Comparison of ENCODE assay signal across 8 cellular contexts in the genomic region with DNA sequence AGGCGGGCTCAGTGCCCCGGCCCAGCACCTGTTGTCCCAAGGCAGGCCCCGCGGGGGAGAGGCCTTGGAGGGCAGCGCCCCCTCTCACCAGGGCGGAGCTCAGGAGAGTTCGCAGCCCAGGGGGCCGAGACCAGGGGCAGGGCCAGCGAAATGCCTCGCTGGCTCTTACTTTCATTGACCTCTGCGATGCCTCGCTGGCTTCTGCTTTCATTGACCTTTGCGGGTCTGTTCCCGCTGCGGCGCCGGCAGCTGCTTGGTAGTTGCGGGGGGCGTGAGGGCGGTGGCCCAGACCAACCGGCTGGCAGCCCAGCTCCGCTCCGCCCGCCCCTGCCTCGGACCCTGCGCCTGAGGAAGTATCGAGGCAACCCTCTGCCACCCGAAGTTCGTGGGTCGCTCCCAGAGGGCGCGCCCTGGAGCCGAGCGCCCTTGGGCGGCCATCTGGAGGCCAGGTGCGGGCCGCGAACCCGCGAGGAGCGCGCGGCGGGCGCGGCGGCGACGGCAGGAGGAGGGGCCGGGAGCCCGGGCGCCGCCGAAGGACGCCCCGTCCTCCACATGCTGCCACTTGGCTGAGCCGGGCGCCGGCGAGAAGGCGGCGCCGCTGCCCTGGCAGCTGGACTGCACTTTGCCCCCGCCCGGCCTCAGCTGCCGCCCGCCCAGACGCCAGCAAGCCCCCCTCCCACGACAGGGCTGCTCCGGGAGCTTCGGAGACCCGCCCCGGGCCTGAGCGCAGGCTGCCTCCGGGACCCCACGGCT.
DNase-seq lines count a peak whose midpoint lies in the region; ATAC-seq, FAIRE-seq and TF ChIP-seq lines count a peak whose summit lies in the region.

No MANE protein-coding gene starts in this region.

- intact Hi-C loops in GM12878 (cut with micrococcal nuclease; ENCODE audit: unreplicated experiment) = loop anchor here (1.0 to 5.0 kb wide), 6 partner anchors 22 to 518 kb away; partner anchors contain the start of genes ASNSD1 and HIBCH
- intact Hi-C loops in gastrocnemius medialis (cut with DNase I; ENCODE audit: low total_unique reads) = loop anchor here (1.0 to 5.0 kb wide), 2 partner anchors 91 to 137 kb away; partner anchors contain the start of gene HIBCH

- H2AFZ ChIP-seq in GM12878 (ENCODE audit: control insufficient read depth, low read depth, low read length) = peak overlapping the region; percentile 89

- BruUV-seq in GM12878 (replicated peaks; lab: Mats Ljungman, UMichigan) = no TSS peak

- in situ Hi-C loops in GM12878 (cut with MboI) = no loop called here
- in situ Hi-C loops in gastrocnemius medialis (cut with MboI; ENCODE audit: low sequenced_read_pairs in 4 of 4) = loop anchor here in 2 of 4 donors (10.0 to 25.0 kb wide), 2 partner anchors 93 to 96 kb away; no protein-coding TSS in a partner anchor

- no peaks in the 10 kb centered on the region for H4K20me1 ChIP-seq in GM12878 (ENCODE audit: control insufficient read depth, insufficient read depth)

- peak overlapping the region; percentile 71 for H3K9ac ChIP-seq in NT2/D1 (ENCODE audit: insufficient read length, low read depth)
- H3K9ac ChIP-seq in GM12878 (ENCODE audit: control insufficient read depth, insufficient read depth, low read length) = peak overlapping the region; percentile 58; the same call in 1 of the 2 replicates
- peak overlapping the region; percentile 53; the same call in 1 of the 2 replicates for H3K9ac ChIP-seq in iPS-20b (ENCODE audit: low read depth, low read length)

- RAD21 ChIA-PET in GM12878 (lab: Charles Lee; ENCODE audit: unreplicated experiment) = interaction anchor here (0.7 to 4.3 kb wide), 11 partner anchors 11 to 187 kb away, joined by 3 to 56 read pairs (median 5); no protein-coding TSS in a partner anchor

- H3K27ac Mint-ChIP-seq in CD8-positive, alpha-beta memory T cell = no peak overlapping the region

- peak; percentile 84 for ATAC-seq in GM18909 (IDR thresholded peaks at IDR 0.05; ENCODE audit: poor library complexity, unreplicated experiment)
- peak; percentile 75 for ATAC-seq in HG03064 (IDR thresholded peaks at IDR 0.05; ENCODE audit: low read depth, unreplicated experiment)
- ATAC-seq in GM12878 = peak; percentile 86
- ATAC-seq in gastrocnemius medialis = peak; percentile 70 to 81

- peaks cover 9 to 42% of the 10 kb centered on the region in 2 donors for H3K27me3 Mint-ChIP-seq in CD8-positive, alpha-beta memory T cell

- no peaks in the 10 kb centered on the region for H3K36me3 Mint-ChIP-seq in CD8-positive, alpha-beta memory T cell

- TF ChIP-seq EP300 in GM12878 (IDR thresholded peaks at IDR 0.05; ENCODE audit: borderline replicate concordance in 1 of 2, control insufficient read depth in 1 of 2, low read depth in 2 of 2, low read length in 2 of 2) = no peak

- peak overlapping the region; percentile 70 for H3K4me2 ChIP-seq in GM12878 (ENCODE audit: control insufficient read depth, insufficient read depth)

- H3K4me1 Mint-ChIP-seq in CD8-positive, alpha-beta memory T cell = peaks cover 8 to 11% (median 11%) of the 10 kb centered on the region in 3 donors

- TF ChIP-seq POLR2A in GM12878 (IDR thresholded peaks at IDR 0.05; ENCODE audit: low read depth, low read length) = peak; percentile 60
- peak; percentile 43 to 44 for TF ChIP-seq POLR2A in gastrocnemius medialis (IDR thresholded peaks at IDR 0.05)

- H3K27ac ChIP-seq in CD8-positive, alpha-beta memory T cell (ENCODE audit: low read depth, low read length) = peak overlapping the region; percentile 40
- H3K27ac ChIP-seq in GM12878 (ENCODE audit: control insufficient read depth, insufficient read depth) = no peak overlapping the region; the same call in 1 of the 2 replicates
- H3K27ac ChIP-seq in iPS-20b (ENCODE audit: low read length) = no peak overlapping the region
- H3K27ac ChIP-seq in gastrocnemius medialis = peak overlapping the region; percentile 82 to 94 (median 85)

- H3K4me3 ChIP-seq in CD8-positive, alpha-beta memory T cell (ENCODE audit: low read length) = no peak overlapping the region
- H3K4me3 ChIP-seq in NT2/D1 (ENCODE audit: insufficient read length, low read depth) (peak overlapping the region; percentile 66), GM12878 (peak overlapping the region; percentile 73), iPS-20b (ENCODE audit: low read length) (peak overlapping the region; percentile 74), gastrocnemius medialis (peak overlapping the region; percentile 57 to 80 (median 78))

- 2% methylated on average over 67 of the region's 76 CpGs for WGBS in GM12878 (ENCODE audit: insufficient coverage, insufficient replicate concordance, low lambda C conversion rate, missing lambda C conversion rate)

- no peaks in the 10 kb centered on the region; the same call in 1 of the 2 replicates for H3K79me2 ChIP-seq in GM12878 (ENCODE audit: control insufficient read depth, insufficient read depth, low read length)

- H3K27me3 ChIP-seq in CD8-positive, alpha-beta memory T cell (ENCODE audit: insufficient read depth, low read length, poor library complexity, severe bottlenecking) = no peaks in the 10 kb centered on the region
- peaks cover 32% of the 10 kb centered on the region for H3K27me3 ChIP-seq in NT2/D1 (ENCODE audit: insufficient read depth, insufficient read length)
- H3K27me3 ChIP-seq in GM12878 (replicated peaks in 1 of 2; ENCODE audit: control insufficient read depth in 2 of 2, insufficient read depth in 2 of 2, low read length in 1 of 2) = no peaks in the 10 kb centered on the region
- peaks cover 28% of the 10 kb centered on the region for H3K27me3 ChIP-seq in iPS-20b (ENCODE audit: insufficient read depth, low read length)
- no peaks in the 10 kb centered on the region for H3K27me3 ChIP-seq in gastrocnemius medialis

- H3K4me1 ChIP-seq in CD8-positive, alpha-beta memory T cell (ENCODE audit: insufficient read depth, low read length) = no peaks in the 10 kb centered on the region
- H3K4me1 ChIP-seq in NT2/D1 (ENCODE audit: insufficient read depth, insufficient read length) (no peaks in the 10 kb centered on the region), GM12878 (ENCODE audit: control insufficient read depth, insufficient read depth, low read length) (peaks cover 16% of the 10 kb centered on the region), iPS-20b (ENCODE audit: insufficient read depth, low read length) (no peaks in the 10 kb centered on the region), gastrocnemius medialis (peaks cover 0 to 4% of the 10 kb centered on the region in 2 donors)

- CTCF ChIA-PET in CD8-positive, alpha-beta memory T cell (lab: Charles Lee) = no interaction called here
- CTCF ChIA-PET in GM12878 (lab: Yijun Ruan, JAX) = interaction anchor here (0.8 to 6.3 kb wide), 23 partner anchors 8 to 418 kb away, joined by 3 to 73 read pairs (median 5); partner anchors contain the start of genes HIBCH, INPP1 and OSGEPL1

- no peaks in the 10 kb centered on the region for H3K36me3 ChIP-seq in CD8-positive, alpha-beta memory T cell (ENCODE audit: insufficient read depth, low read length)
- no peaks in the 10 kb centered on the region for H3K36me3 ChIP-seq in NT2/D1 (ENCODE audit: insufficient read depth, insufficient read length, low read length)
- no peaks in the 10 kb centered on the region for H3K36me3 ChIP-seq in GM12878 (ENCODE audit: control insufficient read depth in 2 of 2, insufficient read depth in 2 of 2, low read length in 1 of 2)
- H3K36me3 ChIP-seq in iPS-20b (ENCODE audit: insufficient read depth, low read depth, low read length) = no peaks in the 10 kb centered on the region
- H3K36me3 ChIP-seq in gastrocnemius medialis = no peaks in the 10 kb centered on the region

- POLR2A ChIA-PET in CD8-positive, alpha-beta memory T cell (lab: Charles Lee) = no interaction called here
- POLR2A ChIA-PET in GM12878 (lab: Charles Lee) = interaction anchor here (0.6 to 1.7 kb wide), 9 partner anchors 20 to 390 kb away, joined by 3 to 5 read pairs (median 3); no protein-coding TSS in a partner anchor

- DNase-seq in CD8-positive, alpha-beta memory T cell = peak in 2 of 5 donors; percentile 10 to 15
- DNase-seq in NT2/D1 (ENCODE audit: low read depth, low spot score) (peak; percentile 50), GM12878 (ENCODE audit: low read depth, low spot score) (no peak), gastrocnemius medialis (peak; percentile 31 to 80), NCI-H446 treated with DMSO at 0.1 percent for 48 hours (lab: John Stamatoyannopoulos, UW) (no peak)

- SMC1A ChIA-PET in GM12878 (lab: Charles Lee; ENCODE audit: uncharacterized antibody, unreplicated experiment) = interaction anchor here (0.6 to 3.8 kb wide), 21 partner anchors 9 to 383 kb away, joined by 3 to 42 read pairs (median 4); no protein-coding TSS in a partner anchor

- no peak for TF ChIP-seq RAD21 in GM12878 (IDR thresholded peaks at IDR 0.05; ENCODE audit: insufficient read depth, low read depth, low read length)

- peak in 2 of 3 experiments; percentile 65 to 67; a peak in 5 of 6 replicates for TF ChIP-seq CTCF in GM12878 (IDR thresholded peaks at IDR 0.05 in 2 of 3, conservative IDR thresholded peaks at IDR 0.05 in 1 of 3; ENCODE audit: control insufficient read depth in 2 of 3, extremely low read depth in 1 of 3, insufficient read depth in 1 of 3, low read depth in 3 of 3, low read length in 3 of 3)
- TF ChIP-seq CTCF in gastrocnemius medialis (IDR thresholded peaks at IDR 0.05 in 4 of 5, conservative IDR thresholded peaks at IDR 0.05 in 1 of 5) = peak in 3 of 5 experiments; percentile 59 to 74 (median 68)

- no peak overlapping the region for H3K4me3 Mint-ChIP-seq in CD8-positive, alpha-beta memory T cell

- no peaks in the 10 kb centered on the region for H3K9me3 ChIP-seq in CD8-positive, alpha-beta memory T cell (ENCODE audit: low read length)
- no peaks in the 10 kb centered on the region for H3K9me3 ChIP-seq in NT2/D1 (ENCODE audit: insufficient read depth, low read length)
- H3K9me3 ChIP-seq in GM12878 (replicated peaks; ENCODE audit: control insufficient read depth, insufficient read depth, low read length) = no peaks in the 10 kb centered on the region
- H3K9me3 ChIP-seq in iPS-20b (ENCODE audit: insufficient read depth, low read depth, low read length) = no peaks in the 10 kb centered on the region
- H3K9me3 ChIP-seq in gastrocnemius medialis = no peaks in the 10 kb centered on the region

- FAIRE-seq in GM12878 (lab: Jason Lieb, UNC) = no peak

- no peaks in the 10 kb centered on the region for H3K9me3 Mint-ChIP-seq in CD8-positive, alpha-beta memory T cell

TF ChIP-seq in GM12878, 131 proteins besides CTCF, POLR2A, EP300 and RAD21 (continues in another document):
- TF ChIP-seq E2F4 (IDR thresholded peaks at IDR 0.05; ENCODE audit: low read depth, low read length) (no peak), GATAD2B (conservative IDR thresholded peaks at IDR 0.05; ENCODE audit: low read depth) (peak; percentile 82), SMAD5 (IDR thresholded peaks at IDR 0.05; ENCODE audit: low read depth) (no peak)

Comparison
In these comparisons a context has a peak if more than half of its experiments do, and no peak if none do; other contexts are left out.
1. DNase-seq: peak in NT2/D1 (single experiment) and gastrocnemius medialis (2 of 2); none in GM12878 (single experiment) and NCI-H446 treated with DMSO at 0.1 percent for 48 hours (single experiment).
2. H3K27ac ChIP-seq: peak in CD8-positive, alpha-beta memory T cell (single experiment) and gastrocnemius medialis (4 of 4); none in GM12878 (single experiment) and iPS-20b (single experiment).
3. Peak in every context shown above with its lines, with median percentiles within 50 percentile points of each other: ATAC-seq and H3K9ac ChIP-seq.